8 cellular contexts compared by ENCODE assay signal in the genomic region with DNA sequence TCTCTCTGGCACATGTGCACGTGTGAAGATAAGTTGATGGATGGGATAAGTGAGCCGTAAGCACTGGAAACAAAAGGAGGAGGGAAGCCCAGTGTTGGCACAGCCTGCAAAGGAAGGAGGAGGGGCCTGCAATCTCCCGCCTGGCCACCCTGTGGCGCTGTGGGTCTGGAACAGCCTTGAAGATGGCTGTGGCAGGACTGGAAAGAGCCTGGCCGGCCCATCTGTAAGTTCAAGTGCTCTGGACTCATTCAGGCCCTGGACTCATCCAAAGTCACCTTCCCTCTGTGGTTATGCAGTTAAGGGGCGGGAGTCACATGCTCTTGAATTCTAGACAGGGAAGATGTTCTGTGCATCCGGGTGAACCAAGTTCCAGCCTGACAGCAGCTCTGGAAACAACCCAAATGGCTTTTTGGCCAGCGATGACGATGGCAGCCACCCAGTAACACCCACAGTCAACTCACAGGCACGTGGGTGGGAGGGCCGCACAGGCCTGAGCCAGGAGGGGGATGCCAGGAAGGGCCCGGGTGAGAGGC. TPM values are rescaled to one million over a fixed set of nuclear protein-coding genes. Genes with fewer than 3 reads are reported as not detected.
DNase-seq lines count a peak whose midpoint lies in the region; ATAC-seq, FAIRE-seq and TF ChIP-seq lines count a peak whose summit lies in the region.

No MANE protein-coding gene starts in this region.

- intact Hi-C loops in natural killer cell (cut with micrococcal nuclease), result no loop called here

- FAIRE-seq in bronchial epithelial cell (lab: Jason Lieb, UNC), result no peak
- no peak for FAIRE-seq in GM19239 (lab: Jason Lieb, UNC)

- H3K36me3 ChIP-seq in bronchial epithelial cell (ENCODE audit: control insufficient read depth, insufficient read depth, low read length), result peaks cover 3% of the 10 kb centered on the region

- TF ChIP-seq CTCF in natural killer cell (IDR thresholded peaks at IDR 0.05), result peak; percentile 33
- peak; percentile 86 for TF ChIP-seq CTCF in bronchial epithelial cell (IDR thresholded peaks at IDR 0.05; ENCODE audit: insufficient read depth, low read length, severe bottlenecking)

- H3K4me3 Mint-ChIP-seq in natural killer cell, result no peak overlapping the region
- no peak overlapping the region for H3K4me3 Mint-ChIP-seq in natural killer cell treated with Interleukin-12 subunit alpha and Interleukin-12 subunit beta and Interleukin-15 and Interleukin-18, amount 100 ng/mL, for 72 hours
- no peak overlapping the region for H3K4me3 Mint-ChIP-seq in stimulated activated naive CD8-positive, alpha-beta T cell treated with anti-CD3 and anti-CD28 coated beads, Interleukin-15, amount 100 ng/mL, for 72 hours

- H3K36me3 Mint-ChIP-seq in natural killer cell, result peaks cover 23% of the 10 kb centered on the region
- peaks cover 27% of the 10 kb centered on the region for H3K36me3 Mint-ChIP-seq in natural killer cell treated with Interleukin-12 subunit alpha and Interleukin-12 subunit beta and Interleukin-15 and Interleukin-18, amount 100 ng/mL, for 72 hours

- ATAC-seq in natural killer cell, result no peak
- ATAC-seq in natural killer cell treated with Interleukin-12 subunit alpha and Interleukin-12 subunit beta and Interleukin-15 and Interleukin-18, amount 100 ng/mL, for 72 hours, result no peak
- no peak for ATAC-seq in stimulated activated naive CD8-positive, alpha-beta T cell treated with anti-CD3 and anti-CD28 coated beads, Interleukin-15, amount 100 ng/mL, for 72 hours

- DNase-seq in natural killer cell (no peak), NCI-H446 (lab: John Stamatoyannopoulos, UW) (peak; percentile 97 to 98), bronchial epithelial cell (ENCODE audit: low read depth) (peak; percentile 33), iris pigment epithelial cell (ENCODE audit: low read depth) (peak; percentile 30), GM19239 (ENCODE audit: insufficient read length, low spot score) (no peak)
- no peak for DNase-seq in natural killer cell treated with Interleukin-12 subunit alpha and Interleukin-12 subunit beta and Interleukin-15 and Interleukin-18, amount 100 ng/mL, for 72 hours (ENCODE audit: low spot score)
- DNase-seq in stimulated activated naive CD8-positive, alpha-beta T cell treated with anti-CD3 and anti-CD28 coated beads, Interleukin-15, amount 100 ng/mL, for 72 hours, result peak; percentile 27 to 39
- DNase-seq in stimulated activated naive CD4-positive, alpha-beta T cell (lab: John Stamatoyannopoulos, UW), result no peak

- no peaks in the 10 kb centered on the region for H3K27me3 ChIP-seq in bronchial epithelial cell (ENCODE audit: control insufficient read depth, insufficient read depth, low read length)

- H3K27ac Mint-ChIP-seq in natural killer cell, result peak overlapping the region in 1 of 2 donors; percentile 30
- H3K27ac Mint-ChIP-seq in natural killer cell treated with Interleukin-12 subunit alpha and Interleukin-12 subunit beta and Interleukin-15 and Interleukin-18, amount 100 ng/mL, for 72 hours, result no peak overlapping the region
- no peak overlapping the region for H3K27ac Mint-ChIP-seq in stimulated activated naive CD8-positive, alpha-beta T cell treated with anti-CD3 and anti-CD28 coated beads, Interleukin-15, amount 100 ng/mL, for 72 hours

- peaks cover 16 to 44% of the 10 kb centered on the region in 2 donors for H3K4me1 Mint-ChIP-seq in natural killer cell
- peaks cover 6 to 31% of the 10 kb centered on the region in 2 donors for H3K4me1 Mint-ChIP-seq in natural killer cell treated with Interleukin-12 subunit alpha and Interleukin-12 subunit beta and Interleukin-15 and Interleukin-18, amount 100 ng/mL, for 72 hours (ENCODE audit: low read depth in 2 of 2)
- peaks cover 19% of the 10 kb centered on the region for H3K4me1 Mint-ChIP-seq in stimulated activated naive CD8-positive, alpha-beta T cell treated with anti-CD3 and anti-CD28 coated beads, Interleukin-15, amount 100 ng/mL, for 72 hours

- peaks cover 5% of the 10 kb centered on the region in 2 donors for H3K9me3 Mint-ChIP-seq in natural killer cell
- peaks cover 16% of the 10 kb centered on the region for H3K9me3 Mint-ChIP-seq in natural killer cell treated with Interleukin-12 subunit alpha and Interleukin-12 subunit beta and Interleukin-15 and Interleukin-18, amount 100 ng/mL, for 72 hours
- peaks cover 24 to 35% of the 10 kb centered on the region in 2 donors for H3K9me3 Mint-ChIP-seq in stimulated activated naive CD8-positive, alpha-beta T cell treated with anti-CD3 and anti-CD28 coated beads, Interleukin-15, amount 100 ng/mL, for 72 hours

- H3K4me3 ChIP-seq in bronchial epithelial cell (ENCODE audit: low read depth, low read length), result no peak overlapping the region

- H3K27me3 Mint-ChIP-seq in natural killer cell (ENCODE audit: low read depth in 2 of 2), result no peaks in the 10 kb centered on the region
- no peaks in the 10 kb centered on the region for H3K27me3 Mint-ChIP-seq in natural killer cell treated with Interleukin-12 subunit alpha and Interleukin-12 subunit beta and Interleukin-15 and Interleukin-18, amount 100 ng/mL, for 72 hours
- no peaks in the 10 kb centered on the region for H3K27me3 Mint-ChIP-seq in stimulated activated naive CD8-positive, alpha-beta T cell treated with anti-CD3 and anti-CD28 coated beads, Interleukin-15, amount 100 ng/mL, for 72 hours

RNA-seq across cellular contexts. Expression of gene CHGA, which starts 50.4 kb away (rescaled TPM):
- total RNA-seq in natural killer cell (not detected), bronchial epithelial cell (not detected in 2 replicates)
- total RNA-seq in natural killer cell treated with Interleukin-12 subunit alpha and Interleukin-12 subunit beta and Interleukin-15 and Interleukin-18, amount 100 ng/mL, for 72 hours, result not detected

Comparison
In these comparisons a context has a peak if more than half of its experiments do, and no peak if none do; other contexts are left out.
1. DNase-seq: peak in NCI-H446 (2 of 2), bronchial epithelial cell (single experiment), iris pigment epithelial cell (single experiment) and stimulated activated naive CD8-positive, alpha-beta T cell treated with anti-CD3 and anti-CD28 coated beads, Interleukin-15, amount 100 ng/mL, for 72 hours (2 of 2); none in natural killer cell (single experiment), natural killer cell treated with Interleukin-12 subunit alpha and Interleukin-12 subunit beta and Interleukin-15 and Interleukin-18, amount 100 ng/mL, for 72 hours (single experiment), GM19239 (single experiment) and stimulated activated naive CD4-positive, alpha-beta T cell (0 of 6).